Comparison of ENCODE assay signal across 2 cellular contexts in the genomic region with DNA sequence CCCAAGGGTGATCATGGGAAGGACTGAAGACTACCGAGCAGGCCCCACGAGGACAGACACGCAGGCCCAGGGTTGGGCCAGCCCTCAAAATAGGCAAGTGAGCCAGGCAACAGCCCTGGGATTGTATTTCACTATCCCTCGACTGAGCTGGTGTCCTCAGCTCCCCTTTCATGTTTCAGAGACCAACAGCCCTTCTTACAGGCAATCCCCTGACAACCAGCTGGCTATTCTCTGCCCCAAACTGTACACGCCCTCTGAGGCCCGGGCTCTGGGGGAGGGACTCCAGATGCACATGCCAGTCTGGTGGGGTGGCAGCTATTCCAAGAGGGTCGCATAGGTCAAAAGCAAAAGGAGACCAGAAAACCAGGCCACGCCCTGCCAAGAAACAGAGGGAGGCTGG.
TF ChIP-seq lines count a peak whose summit lies in the region.

No MANE protein-coding gene starts in this region.

TF ChIP-seq in SK-N-SH treated with all-trans-retinoic acid at 6 μM for 48 hours, 23 proteins besides CTCF, POLR2A, EP300 and RAD21 (continued from another document):
- TF ChIP-seq, protein P1, sequence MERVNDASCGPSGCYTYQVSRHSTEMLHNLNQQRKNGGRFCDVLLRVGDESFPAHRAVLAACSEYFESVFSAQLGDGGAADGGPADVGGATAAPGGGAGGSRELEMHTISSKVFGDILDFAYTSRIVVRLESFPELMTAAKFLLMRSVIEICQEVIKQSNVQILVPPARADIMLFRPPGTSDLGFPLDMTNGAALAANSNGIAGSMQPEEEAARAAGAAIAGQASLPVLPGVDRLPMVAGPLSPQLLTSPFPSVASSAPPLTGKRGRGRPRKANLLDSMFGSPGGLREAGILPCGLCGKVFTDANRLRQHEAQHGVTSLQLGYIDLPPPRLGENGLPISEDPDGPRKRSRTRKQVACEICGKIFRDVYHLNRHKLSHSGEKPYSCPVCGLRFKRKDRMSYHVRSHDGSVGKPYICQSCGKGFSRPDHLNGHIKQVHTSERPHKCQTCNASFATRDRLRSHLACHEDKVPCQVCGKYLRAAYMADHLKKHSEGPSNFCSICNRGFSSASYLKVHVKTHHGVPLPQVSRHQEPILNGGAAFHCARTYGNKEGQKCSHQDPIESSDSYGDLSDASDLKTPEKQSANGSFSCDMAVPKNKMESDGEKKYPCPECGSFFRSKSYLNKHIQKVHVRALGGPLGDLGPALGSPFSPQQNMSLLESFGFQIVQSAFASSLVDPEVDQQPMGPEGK (CRISPR knock-in tag; IDR thresholded peaks at IDR 0.05; ENCODE audit: borderline replicate concordance) = no peak
- TF ChIP-seq, protein P2, sequence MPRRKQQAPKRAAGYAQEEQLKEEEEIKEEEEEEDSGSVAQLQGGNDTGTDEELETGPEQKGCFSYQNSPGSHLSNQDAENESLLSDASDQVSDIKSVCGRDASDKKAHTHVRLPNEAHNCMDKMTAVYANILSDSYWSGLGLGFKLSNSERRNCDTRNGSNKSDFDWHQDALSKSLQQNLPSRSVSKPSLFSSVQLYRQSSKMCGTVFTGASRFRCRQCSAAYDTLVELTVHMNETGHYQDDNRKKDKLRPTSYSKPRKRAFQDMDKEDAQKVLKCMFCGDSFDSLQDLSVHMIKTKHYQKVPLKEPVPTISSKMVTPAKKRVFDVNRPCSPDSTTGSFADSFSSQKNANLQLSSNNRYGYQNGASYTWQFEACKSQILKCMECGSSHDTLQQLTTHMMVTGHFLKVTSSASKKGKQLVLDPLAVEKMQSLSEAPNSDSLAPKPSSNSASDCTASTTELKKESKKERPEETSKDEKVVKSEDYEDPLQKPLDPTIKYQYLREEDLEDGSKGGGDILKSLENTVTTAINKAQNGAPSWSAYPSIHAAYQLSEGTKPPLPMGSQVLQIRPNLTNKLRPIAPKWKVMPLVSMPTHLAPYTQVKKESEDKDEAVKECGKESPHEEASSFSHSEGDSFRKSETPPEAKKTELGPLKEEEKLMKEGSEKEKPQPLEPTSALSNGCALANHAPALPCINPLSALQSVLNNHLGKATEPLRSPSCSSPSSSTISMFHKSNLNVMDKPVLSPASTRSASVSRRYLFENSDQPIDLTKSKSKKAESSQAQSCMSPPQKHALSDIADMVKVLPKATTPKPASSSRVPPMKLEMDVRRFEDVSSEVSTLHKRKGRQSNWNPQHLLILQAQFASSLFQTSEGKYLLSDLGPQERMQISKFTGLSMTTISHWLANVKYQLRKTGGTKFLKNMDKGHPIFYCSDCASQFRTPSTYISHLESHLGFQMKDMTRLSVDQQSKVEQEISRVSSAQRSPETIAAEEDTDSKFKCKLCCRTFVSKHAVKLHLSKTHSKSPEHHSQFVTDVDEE (CRISPR knock-in tag; IDR thresholded peaks at IDR 0.05) = no peak
- TF ChIP-seq, protein P3, sequence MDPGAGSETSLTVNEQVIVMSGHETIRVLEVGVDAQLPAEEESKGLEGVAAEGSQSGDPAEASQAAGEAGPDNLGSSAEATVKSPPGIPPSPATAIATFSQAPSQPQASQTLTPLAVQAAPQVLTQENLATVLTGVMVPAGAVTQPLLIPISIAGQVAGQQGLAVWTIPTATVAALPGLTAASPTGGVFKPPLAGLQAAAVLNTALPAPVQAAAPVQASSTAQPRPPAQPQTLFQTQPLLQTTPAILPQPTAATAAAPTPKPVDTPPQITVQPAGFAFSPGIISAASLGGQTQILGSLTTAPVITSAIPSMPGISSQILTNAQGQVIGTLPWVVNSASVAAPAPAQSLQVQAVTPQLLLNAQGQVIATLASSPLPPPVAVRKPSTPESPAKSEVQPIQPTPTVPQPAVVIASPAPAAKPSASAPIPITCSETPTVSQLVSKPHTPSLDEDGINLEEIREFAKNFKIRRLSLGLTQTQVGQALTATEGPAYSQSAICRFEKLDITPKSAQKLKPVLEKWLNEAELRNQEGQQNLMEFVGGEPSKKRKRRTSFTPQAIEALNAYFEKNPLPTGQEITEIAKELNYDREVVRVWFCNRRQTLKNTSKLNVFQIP (CRISPR knock-in tag; IDR thresholded peaks at IDR 0.05; ENCODE audit: borderline replicate concordance, low read depth) = no peak
- TF ChIP-seq, protein P4, sequence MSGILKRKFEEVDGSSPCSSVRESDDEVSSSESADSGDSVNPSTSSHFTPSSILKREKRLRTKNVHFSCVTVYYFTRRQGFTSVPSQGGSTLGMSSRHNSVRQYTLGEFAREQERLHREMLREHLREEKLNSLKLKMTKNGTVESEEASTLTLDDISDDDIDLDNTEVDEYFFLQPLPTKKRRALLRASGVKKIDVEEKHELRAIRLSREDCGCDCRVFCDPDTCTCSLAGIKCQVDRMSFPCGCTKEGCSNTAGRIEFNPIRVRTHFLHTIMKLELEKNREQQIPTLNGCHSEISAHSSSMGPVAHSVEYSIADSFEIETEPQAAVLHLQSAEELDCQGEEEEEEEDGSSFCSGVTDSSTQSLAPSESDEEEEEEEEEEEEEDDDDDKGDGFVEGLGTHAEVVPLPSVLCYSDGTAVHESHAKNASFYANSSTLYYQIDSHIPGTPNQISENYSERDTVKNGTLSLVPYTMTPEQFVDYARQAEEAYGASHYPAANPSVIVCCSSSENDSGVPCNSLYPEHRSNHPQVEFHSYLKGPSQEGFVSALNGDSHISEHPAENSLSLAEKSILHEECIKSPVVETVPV (CRISPR knock-in tag; IDR thresholded peaks at IDR 0.05) = no peak
- TF ChIP-seq RARB (CRISPR knock-in tag; IDR thresholded peaks at IDR 0.05) = no peak

TF ChIP-seq in SK-N-SH, 30 proteins besides CTCF, POLR2A, EP300 and RAD21 (continued from another document):
- TF ChIP-seq, protein P5, sequence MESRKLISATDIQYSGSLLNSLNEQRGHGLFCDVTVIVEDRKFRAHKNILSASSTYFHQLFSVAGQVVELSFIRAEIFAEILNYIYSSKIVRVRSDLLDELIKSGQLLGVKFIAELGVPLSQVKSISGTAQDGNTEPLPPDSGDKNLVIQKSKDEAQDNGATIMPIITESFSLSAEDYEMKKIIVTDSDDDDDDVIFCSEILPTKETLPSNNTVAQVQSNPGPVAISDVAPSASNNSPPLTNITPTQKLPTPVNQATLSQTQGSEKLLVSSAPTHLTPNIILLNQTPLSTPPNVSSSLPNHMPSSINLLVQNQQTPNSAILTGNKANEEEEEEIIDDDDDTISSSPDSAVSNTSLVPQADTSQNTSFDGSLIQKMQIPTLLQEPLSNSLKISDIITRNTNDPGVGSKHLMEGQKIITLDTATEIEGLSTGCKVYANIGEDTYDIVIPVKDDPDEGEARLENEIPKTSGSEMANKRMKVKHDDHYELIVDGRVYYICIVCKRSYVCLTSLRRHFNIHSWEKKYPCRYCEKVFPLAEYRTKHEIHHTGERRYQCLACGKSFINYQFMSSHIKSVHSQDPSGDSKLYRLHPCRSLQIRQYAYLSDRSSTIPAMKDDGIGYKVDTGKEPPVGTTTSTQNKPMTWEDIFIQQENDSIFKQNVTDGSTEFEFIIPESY (IDR thresholded peaks at IDR 0.05; ENCODE audit: borderline replicate concordance, low read depth) = no peak
- no peak for TF ChIP-seq FOSL2 (IDR thresholded peaks at IDR 0.05; ENCODE audit: borderline replicate concordance, low read depth)
- TF ChIP-seq, protein P6, sequence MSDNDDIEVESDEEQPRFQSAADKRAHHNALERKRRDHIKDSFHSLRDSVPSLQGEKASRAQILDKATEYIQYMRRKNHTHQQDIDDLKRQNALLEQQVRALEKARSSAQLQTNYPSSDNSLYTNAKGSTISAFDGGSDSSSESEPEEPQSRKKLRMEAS (IDR thresholded peaks at IDR 0.05; ENCODE audit: low read depth) = no peak
- no peak for TF ChIP-seq FOXM1 (IDR thresholded peaks at IDR 0.05; ENCODE audit: low read depth)
- no peak for TF ChIP-seq ELF1 (IDR thresholded peaks at IDR 0.05)
- no peak for TF ChIP-seq EZH2phosphoT487 (IDR thresholded peaks at IDR 0.05; ENCODE audit: borderline replicate concordance, low read depth)
